Comparison of ENCODE assay signal across 22 cellular contexts in the genomic region with DNA sequence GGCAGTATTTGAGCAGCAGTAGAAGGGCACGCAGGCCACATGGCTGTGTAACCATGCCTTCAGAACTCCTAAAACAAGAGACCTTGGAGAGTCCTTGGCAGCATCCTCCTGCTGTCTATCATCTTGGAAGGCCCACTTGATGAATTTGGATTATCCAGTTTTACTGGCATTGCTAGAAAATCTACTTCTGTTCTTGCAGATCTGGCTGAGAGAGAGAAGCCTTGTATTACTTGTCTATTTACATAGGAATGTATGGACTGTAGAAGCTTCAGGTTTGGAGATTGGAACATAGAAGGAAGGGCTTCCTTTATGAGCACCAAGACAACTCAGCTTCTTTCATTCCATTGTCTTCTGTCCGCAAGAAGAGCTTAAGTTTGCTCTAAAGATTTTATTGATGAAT. TPM values are rescaled to one million over a fixed set of nuclear protein-coding genes. Genes with fewer than 3 reads are reported as not detected.
DNase-seq lines count a peak whose midpoint lies in the region; ATAC-seq and TF ChIP-seq lines count a peak whose summit lies in the region.
"Had no signal": no experiment of that assay in that cellular context is flagged by ENCODE, and none has a peak within 500 bp of the region (broad histone marks: within the 10 kb centered on the region; RNA-seq: fewer than 3 reads in every experiment).

No MANE protein-coding gene starts in this region.

- no peak for DNase-seq in activated CD8-positive, alpha-beta memory T cell treated with anti-CD3 and anti-CD28 coated beads, Interleukin-2, amount 10 ng/mL, durations not matched to agents 7 days and 5 days
- DNase-seq in activated CD8-positive, alpha-beta memory T cell treated with anti-CD3 and anti-CD28 coated beads for 24 hours = no peak
- DNase-seq in CD4-positive, alpha-beta memory T cell = no peak
- DNase-seq in activated naive CD8-positive, alpha-beta T cell treated with anti-CD3 and anti-CD28 coated beads for 36 hours = no peak
- DNase-seq in natural killer cell (no peak), NCI-H2029 treated with DMSO at 0.1 percent for 48 hours (lab: John Stamatoyannopoulos, UW) (no peak)
- no peak for DNase-seq in effector memory CD4-positive, alpha-beta T cell
- DNase-seq: activated gamma-delta T cell treated with Interleukin-2 at 50 U/mL for 16 hours; C1 segment of cervical spinal cord; foreskin keratinocyte; mesendoderm; NCI-H526; SHP77; small intestine; stimulated activated CD4-positive, alpha-beta T cell treated with anti-CD3 and anti-CD28 coated beads, Interleukin-2, amount 100 ng/mL, for 48 hours had no signal

- intact Hi-C loops in CD4-positive, alpha-beta memory T cell (cut with micrococcal nuclease) = no loop called here
- intact Hi-C loops in natural killer cell (cut with micrococcal nuclease) = no loop called here

- H3K9me3 Mint-ChIP-seq in activated CD8-positive, alpha-beta memory T cell treated with anti-CD3 and anti-CD28 coated beads, Interleukin-2, amount 10 ng/mL, durations not matched to agents 7 days and 5 days (ENCODE audit: low read depth) = no peaks in the 10 kb centered on the region
- no peaks in the 10 kb centered on the region for H3K9me3 Mint-ChIP-seq in CD4-positive, alpha-beta memory T cell
- H3K9me3 Mint-ChIP-seq in activated naive CD8-positive, alpha-beta T cell treated with anti-CD3 and anti-CD28 coated beads for 36 hours = no peaks in the 10 kb centered on the region
- no peaks in the 10 kb centered on the region for H3K9me3 Mint-ChIP-seq in natural killer cell
- H3K9me3 Mint-ChIP-seq: dendritic cell treated with granulocyte-macrophage colony-stimulating factor and Interleukin-4, amounts not matched to agents 40 ng/mL and 50 ng/mL, for 4 days; WTC11 had no signal

- H3K9me3 ChIP-seq in CD4-positive, alpha-beta memory T cell (ENCODE audit: control insufficient read depth in 1 of 2, low read length in 2 of 2) = no peaks in the 10 kb centered on the region
- H3K9me3 ChIP-seq in effector memory CD4-positive, alpha-beta T cell (ENCODE audit: control insufficient read depth, low read length) = no peaks in the 10 kb centered on the region
- H3K9me3 ChIP-seq: prostate gland had no signal

- CTCF ChIA-PET in activated CD8-positive, alpha-beta memory T cell treated with anti-CD3 and anti-CD28 coated beads, Interleukin-2, amount 10 ng/mL, durations not matched to agents 7 days and 5 days (lab: Charles Lee) = interaction anchor here (1.0 to 3.0 kb wide), 5 partner anchors 13 to 37 kb away, joined by 3 to 16 read pairs (median 6); no protein-coding TSS in a partner anchor
- CTCF ChIA-PET in CD4-positive, alpha-beta memory T cell (lab: Charles Lee; ENCODE audit: partially characterized antibody) = interaction anchor here (1.3 to 7.8 kb wide), 4 partner anchors 10 to 22 kb away, joined by 3 to 61 read pairs (median 6); no protein-coding TSS in a partner anchor

- POLR2A ChIA-PET in CD4-positive, alpha-beta memory T cell (lab: Charles Lee; ENCODE audit: partially characterized antibody) = interaction anchor here (1.0 to 1.4 kb wide), 3 partner anchors 9 to 25 kb away, joined by 3 to 4 read pairs (median 4); a partner anchor contains a TSS

- no peak for ATAC-seq in activated CD8-positive, alpha-beta memory T cell treated with anti-CD3 and anti-CD28 coated beads, Interleukin-2, amount 10 ng/mL, durations not matched to agents 7 days and 5 days
- no peak for ATAC-seq in natural killer cell
- no peak for ATAC-seq in HG03439 (IDR thresholded peaks at IDR 0.05; ENCODE audit: unreplicated experiment)
- ATAC-seq: foreskin keratinocyte, HCT116, WTC11 had no signal

- H3K27me3 Mint-ChIP-seq in activated CD8-positive, alpha-beta memory T cell treated with anti-CD3 and anti-CD28 coated beads, Interleukin-2, amount 10 ng/mL, durations not matched to agents 7 days and 5 days = no peaks in the 10 kb centered on the region
- H3K27me3 Mint-ChIP-seq in CD4-positive, alpha-beta memory T cell = no peaks in the 10 kb centered on the region
- H3K27me3 Mint-ChIP-seq in activated naive CD8-positive, alpha-beta T cell treated with anti-CD3 and anti-CD28 coated beads for 36 hours = no peaks in the 10 kb centered on the region
- no peaks in the 10 kb centered on the region for H3K27me3 Mint-ChIP-seq in natural killer cell (ENCODE audit: low read depth in 2 of 2)
- H3K27me3 Mint-ChIP-seq: dendritic cell treated with granulocyte-macrophage colony-stimulating factor and Interleukin-4, amounts not matched to agents 40 ng/mL and 50 ng/mL, for 4 days had no signal

- peaks cover 9% of the 10 kb centered on the region for H3K4me1 ChIP-seq in CD4-positive, alpha-beta memory T cell (ENCODE audit: insufficient read depth, low read length)
- H3K4me1 ChIP-seq in effector memory CD4-positive, alpha-beta T cell (ENCODE audit: control insufficient read depth, insufficient read depth, low read length, poor library complexity, severe bottlenecking) = no peaks in the 10 kb centered on the region
- H3K4me1 ChIP-seq: foreskin keratinocyte, prostate gland had no signal

- no peaks in the 10 kb centered on the region for H3K27me3 ChIP-seq in CD4-positive, alpha-beta memory T cell (ENCODE audit: insufficient read depth, low read length)
- no peaks in the 10 kb centered on the region for H3K27me3 ChIP-seq in effector memory CD4-positive, alpha-beta T cell (replicated peaks; ENCODE audit: control insufficient read depth, insufficient read depth, low read length, poor library complexity, severe bottlenecking)
- H3K27me3 ChIP-seq: foreskin keratinocyte had no signal

- H3K4me3 ChIP-seq in CD4-positive, alpha-beta memory T cell (ENCODE audit: low read length in 2 of 2) = no peak overlapping the region
- no peak overlapping the region for H3K4me3 ChIP-seq in effector memory CD4-positive, alpha-beta T cell (ENCODE audit: insufficient read depth, low read depth, low read length, poor library complexity, severe bottlenecking)
- H3K4me3 ChIP-seq: prostate gland had no signal

- H3K36me3 Mint-ChIP-seq in activated CD8-positive, alpha-beta memory T cell treated with anti-CD3 and anti-CD28 coated beads, Interleukin-2, amount 10 ng/mL, durations not matched to agents 7 days and 5 days = peaks cover 78% of the 10 kb centered on the region
- H3K36me3 Mint-ChIP-seq in CD4-positive, alpha-beta memory T cell = peaks cover 44 to 86% of the 10 kb centered on the region in 2 donors
- peaks cover 58% of the 10 kb centered on the region for H3K36me3 Mint-ChIP-seq in activated naive CD8-positive, alpha-beta T cell treated with anti-CD3 and anti-CD28 coated beads for 36 hours
- H3K36me3 Mint-ChIP-seq in natural killer cell = peaks cover 19% of the 10 kb centered on the region

- H3K27ac ChIP-seq in CD4-positive, alpha-beta memory T cell (ENCODE audit: low read depth, low read length) = no peak overlapping the region
- H3K27ac ChIP-seq in effector memory CD4-positive, alpha-beta T cell (ENCODE audit: insufficient read depth, low read length, poor library complexity, severe bottlenecking) = no peak overlapping the region
- H3K27ac ChIP-seq: epithelial cell of prostate, foreskin keratinocyte, prostate gland had no signal

- peaks cover 26% of the 10 kb centered on the region for H3K4me1 Mint-ChIP-seq in activated CD8-positive, alpha-beta memory T cell treated with anti-CD3 and anti-CD28 coated beads, Interleukin-2, amount 10 ng/mL, durations not matched to agents 7 days and 5 days
- peaks cover 10 to 20% (median 11%) of the 10 kb centered on the region in 4 donors for H3K4me1 Mint-ChIP-seq in CD4-positive, alpha-beta memory T cell
- peaks cover 34% of the 10 kb centered on the region for H3K4me1 Mint-ChIP-seq in activated naive CD8-positive, alpha-beta T cell treated with anti-CD3 and anti-CD28 coated beads for 36 hours
- peaks cover 35 to 37% of the 10 kb centered on the region in 2 donors for H3K4me1 Mint-ChIP-seq in natural killer cell
- H3K4me1 Mint-ChIP-seq: WTC11 had no signal

- no peak overlapping the region for H3K4me3 Mint-ChIP-seq in activated CD8-positive, alpha-beta memory T cell treated with anti-CD3 and anti-CD28 coated beads, Interleukin-2, amount 10 ng/mL, durations not matched to agents 7 days and 5 days
- H3K4me3 Mint-ChIP-seq in CD4-positive, alpha-beta memory T cell = no peak overlapping the region
- no peak overlapping the region for H3K4me3 Mint-ChIP-seq in activated naive CD8-positive, alpha-beta T cell treated with anti-CD3 and anti-CD28 coated beads for 36 hours
- no peak overlapping the region for H3K4me3 Mint-ChIP-seq in natural killer cell
- H3K4me3 Mint-ChIP-seq: dendritic cell treated with granulocyte-macrophage colony-stimulating factor and Interleukin-4, amounts not matched to agents 40 ng/mL and 50 ng/mL, for 4 days; WTC11 had no signal

- TF ChIP-seq CTCF in natural killer cell (IDR thresholded peaks at IDR 0.05) = no peak

- H3K36me3 ChIP-seq in CD4-positive, alpha-beta memory T cell (ENCODE audit: insufficient read depth, low read length) = peaks cover 91% of the 10 kb centered on the region
- H3K36me3 ChIP-seq in effector memory CD4-positive, alpha-beta T cell (ENCODE audit: control insufficient read depth, insufficient read depth, low read length) = peaks cover 97% of the 10 kb centered on the region

- H3K27ac Mint-ChIP-seq in activated CD8-positive, alpha-beta memory T cell treated with anti-CD3 and anti-CD28 coated beads, Interleukin-2, amount 10 ng/mL, durations not matched to agents 7 days and 5 days = peak overlapping the region; percentile 26
- H3K27ac Mint-ChIP-seq in CD4-positive, alpha-beta memory T cell = peak overlapping the region in 6 of 7 donors; percentile 5 to 78 (median 60)
- peak overlapping the region; percentile 74 for H3K27ac Mint-ChIP-seq in activated naive CD8-positive, alpha-beta T cell treated with anti-CD3 and anti-CD28 coated beads for 36 hours
- H3K27ac Mint-ChIP-seq in natural killer cell = peak overlapping the region; percentile 71 to 74
- H3K27ac Mint-ChIP-seq: WTC11 had no signal

RNA-seq across cellular contexts. Expression of a gene that starts 16.1 kb away (rescaled TPM):
- under 1 TPM; 0.73 to 0.82 TPM for total RNA-seq in activated CD8-positive, alpha-beta memory T cell treated with anti-CD3 and anti-CD28 coated beads, Interleukin-2, amount 10 ng/mL, durations not matched to agents 7 days and 5 days
- total RNA-seq in CD4-positive, alpha-beta memory T cell = 1 to 10 TPM; 1.0 to 1.2 TPM
- under 1 TPM; 0.17 to 0.32 TPM for polyA plus RNA-seq in CD4-positive, alpha-beta memory T cell
- under 1 TPM; 0.24 to 0.58 TPM for total RNA-seq in activated naive CD8-positive, alpha-beta T cell treated with anti-CD3 and anti-CD28 coated beads for 36 hours
- total RNA-seq in natural killer cell = 1 to 10 TPM; 1.4 to 3.3 (median 2.6) TPM
- polyA plus RNA-seq: neural cell had no signal

RNA-seq across cellular contexts. Expression of a gene that starts 25.3 kb away (rescaled TPM):
- 10 to 100 TPM; 49.5 to 61.4 TPM for total RNA-seq in activated CD8-positive, alpha-beta memory T cell treated with anti-CD3 and anti-CD28 coated beads, Interleukin-2, amount 10 ng/mL, durations not matched to agents 7 days and 5 days
- total RNA-seq in CD4-positive, alpha-beta memory T cell = 10 to 100 TPM; 66.2 to 66.3 TPM
- 100 to 1,000 TPM in 1 of 2 donors, 10 to 100 TPM in 1; 78.9 to 101 TPM for polyA plus RNA-seq in CD4-positive, alpha-beta memory T cell
- total RNA-seq in activated naive CD8-positive, alpha-beta T cell treated with anti-CD3 and anti-CD28 coated beads for 36 hours = 10 to 100 TPM; 94.6 to 97.7 TPM
- total RNA-seq in natural killer cell = 10 to 100 TPM; 52.5 to 61.6 (median 60.0) TPM

RNA-seq across cellular contexts. Expression of a gene that starts 25.7 kb away (rescaled TPM):
- total RNA-seq in activated CD8-positive, alpha-beta memory T cell treated with anti-CD3 and anti-CD28 coated beads, Interleukin-2, amount 10 ng/mL, durations not matched to agents 7 days and 5 days = 10 to 100 TPM; 37.6 to 40.7 TPM
- total RNA-seq in CD4-positive, alpha-beta memory T cell = 10 to 100 TPM; 31.1 to 33.6 TPM
- polyA plus RNA-seq in CD4-positive, alpha-beta memory T cell = 100 to 1,000 TPM in 1 of 2 donors, 10 to 100 TPM in 1; 84.3 to 101 TPM
- total RNA-seq in activated naive CD8-positive, alpha-beta T cell treated with anti-CD3 and anti-CD28 coated beads for 36 hours = 10 to 100 TPM; 23.6 to 25.1 TPM
- total RNA-seq in natural killer cell = 10 to 100 TPM; 18.8 to 21.3 (median 18.9) TPM

RNA-seq across cellular contexts. Expression of a gene that starts 27.7 kb away (rescaled TPM):
- 100 to 1,000 TPM; 742 to 839 TPM for total RNA-seq in activated CD8-positive, alpha-beta memory T cell treated with anti-CD3 and anti-CD28 coated beads, Interleukin-2, amount 10 ng/mL, durations not matched to agents 7 days and 5 days
- total RNA-seq in CD4-positive, alpha-beta memory T cell = 100 to 1,000 TPM; 412 to 414 TPM
- polyA plus RNA-seq in CD4-positive, alpha-beta memory T cell = 1,000 to 10,000 TPM in 1 of 2 donors, 100 to 1,000 TPM in 1; 843 to 1,042 TPM
- total RNA-seq in activated naive CD8-positive, alpha-beta T cell treated with anti-CD3 and anti-CD28 coated beads for 36 hours = 100 to 1,000 TPM; 562 to 566 TPM
- 100 to 1,000 TPM; 824 to 880 (median 830) TPM for total RNA-seq in natural killer cell

RNA-seq across cellular contexts. Expression of a gene that starts 47.6 kb away (rescaled TPM):
- 10 to 100 TPM; 51.5 to 72.4 TPM for total RNA-seq in activated CD8-positive, alpha-beta memory T cell treated with anti-CD3 and anti-CD28 coated beads, Interleukin-2, amount 10 ng/mL, durations not matched to agents 7 days and 5 days
- total RNA-seq in CD4-positive, alpha-beta memory T cell = 100 to 1,000 TPM; 140 to 144 TPM
- 100 to 1,000 TPM; 176 to 220 TPM for polyA plus RNA-seq in CD4-positive, alpha-beta memory T cell
- total RNA-seq in activated naive CD8-positive, alpha-beta T cell treated with anti-CD3 and anti-CD28 coated beads for 36 hours = 10 to 100 TPM; 47.5 to 52.2 TPM
- total RNA-seq in natural killer cell = 100 to 1,000 TPM in 1 of 3 donors, 10 to 100 TPM in 2; 84.9 to 107 (median 95.1) TPM
- polyA plus RNA-seq: neural cell had no signal
